ENCODE assay signal across 16 cellular contexts in the genomic region with DNA sequence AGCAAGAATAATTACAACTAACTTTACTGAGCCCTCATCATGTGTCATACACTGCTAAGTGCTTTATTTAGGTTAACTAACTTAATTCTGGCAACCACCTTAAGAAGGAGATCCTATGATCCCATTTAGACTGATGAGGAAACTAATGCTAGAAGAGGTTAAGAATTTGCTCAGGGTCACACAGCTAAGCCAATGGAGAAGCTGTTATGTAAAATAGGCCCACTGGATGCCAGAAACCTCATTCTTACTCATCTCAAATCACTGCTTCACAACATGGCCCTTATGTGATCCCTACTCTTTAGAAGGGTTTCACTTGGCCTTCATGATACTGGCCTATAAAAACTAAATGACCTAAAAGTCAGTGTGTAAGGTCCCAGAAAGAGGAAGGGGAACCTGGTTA. TPM values are rescaled to one million over a fixed set of nuclear protein-coding genes. Genes with fewer than 3 reads are reported as not detected.
A peak's percentile ranks its signal among the peaks of the same experiment; 100 is the strongest.
DNase-seq lines count a peak whose midpoint lies in the region; ATAC-seq and TF ChIP-seq lines count a peak whose summit lies in the region.
"Had no signal": no experiment of that assay in that cellular context is flagged by ENCODE, and none has a peak within 500 bp of the region (broad histone marks: within the 10 kb centered on the region; RNA-seq: fewer than 3 reads in every experiment).

No MANE protein-coding gene starts in this region.

- H3K4me1 ChIP-seq in mammary epithelial cell (ENCODE audit: insufficient read depth, low read length) (peaks cover 12% of the 10 kb centered on the region), neural progenitor cell (peaks cover 3% of the 10 kb centered on the region)

- ATAC-seq in stimulated activated effector memory CD8-positive, alpha-beta T cell treated with anti-CD3 and anti-CD28 coated beads, Interleukin-12 subunit alpha, Interleukin-12 subunit beta, amount 100 ng/mL, for 72 hours: no peak
- no peak for ATAC-seq in GM21717 (IDR thresholded peaks at IDR 0.05; ENCODE audit: unreplicated experiment)

- in situ Hi-C loops in mammary epithelial cell (cut with MboI; ENCODE audit: low sequenced_read_pairs in 2 of 2): no loop called here

- H3K27me3 ChIP-seq in mammary epithelial cell (ENCODE audit: insufficient read depth, low read length) (no peaks in the 10 kb centered on the region), neural progenitor cell (peaks cover 3% of the 10 kb centered on the region)

- H3K79me2 ChIP-seq in mammary epithelial cell (ENCODE audit: insufficient read depth, low read length) (no peaks in the 10 kb centered on the region), neural progenitor cell (ENCODE audit: low read depth) (no peaks in the 10 kb centered on the region)

- TF ChIP-seq CTCF in mammary epithelial cell (conservative IDR thresholded peaks at IDR 0.05 in 1 of 2, IDR thresholded peaks at IDR 0.05 in 1 of 2; ENCODE audit: extremely low read depth in 1 of 2, insufficient read depth in 1 of 2, low read depth in 1 of 2, low read length in 2 of 2) (no peak), MCF 10A (IDR thresholded peaks at IDR 0.05; ENCODE audit: unreplicated experiment) (no peak), neural progenitor cell (IDR thresholded peaks at IDR 0.05) (no peak)

- dilution Hi-C loops in mammary epithelial cell (cut with HindIII; ENCODE audit: low sequenced_read_pairs): no loop called here

- POLR2A ChIA-PET in MCF 10A (lab: Yijun Ruan, JAX): no interaction called here

- H4K20me1 ChIP-seq in mammary epithelial cell (ENCODE audit: insufficient read depth, low read length) (no peaks in the 10 kb centered on the region), neural progenitor cell (ENCODE audit: low read depth) (no peaks in the 10 kb centered on the region)

- H3K27ac Mint-ChIP-seq in MCF 10A (ENCODE audit: low read depth, unreplicated experiment) (no peak overlapping the region), neural progenitor cell (no peak overlapping the region)
- no peak overlapping the region for H3K27ac Mint-ChIP-seq in stimulated activated effector memory CD8-positive, alpha-beta T cell treated with anti-CD3 and anti-CD28 coated beads, Interleukin-12 subunit alpha, Interleukin-12 subunit beta, amount 100 ng/mL, for 72 hours
- H3K27ac Mint-ChIP-seq: CD14-positive monocyte had no signal

- H3K27me3 Mint-ChIP-seq in MCF 10A (ENCODE audit: insufficient read depth, unreplicated experiment) (no peaks in the 10 kb centered on the region), neural progenitor cell (ENCODE audit: insufficient read depth, low read depth) (peaks cover 2% of the 10 kb centered on the region)

- H3K4me2 ChIP-seq in mammary epithelial cell (ENCODE audit: insufficient read depth, low read depth, low read length) (no peak overlapping the region), neural progenitor cell (no peak overlapping the region)

- H3K9me3 Mint-ChIP-seq in MCF 10A (ENCODE audit: unreplicated experiment) (no peaks in the 10 kb centered on the region), neural progenitor cell (no peaks in the 10 kb centered on the region)
- H3K9me3 Mint-ChIP-seq in stimulated activated effector memory CD8-positive, alpha-beta T cell treated with anti-CD3 and anti-CD28 coated beads, Interleukin-12 subunit alpha, Interleukin-12 subunit beta, amount 100 ng/mL, for 72 hours: no peaks in the 10 kb centered on the region

- H3K9me3 ChIP-seq in mammary epithelial cell (replicated peaks; ENCODE audit: insufficient read depth, low read length): no peaks in the 10 kb centered on the region
- H3K9me3 ChIP-seq in neural progenitor cell (ENCODE audit: low read depth): no peaks in the 10 kb centered on the region

- H3K4me3 Mint-ChIP-seq in MCF 10A (ENCODE audit: unreplicated experiment): no peak overlapping the region
- no peak overlapping the region for H3K4me3 Mint-ChIP-seq in neural progenitor cell
- no peak overlapping the region for H3K4me3 Mint-ChIP-seq in stimulated activated effector memory CD8-positive, alpha-beta T cell treated with anti-CD3 and anti-CD28 coated beads, Interleukin-12 subunit alpha, Interleukin-12 subunit beta, amount 100 ng/mL, for 72 hours
- H3K4me3 Mint-ChIP-seq: CD14-positive monocyte had no signal

- BruUV-seq in mammary epithelial cell (replicated peaks; lab: Mats Ljungman, UMichigan) (no TSS peak), MCF 10A (replicated peaks; lab: Mats Ljungman, UMichigan) (no TSS peak)

- intact Hi-C loops in mammary epithelial cell (cut with micrococcal nuclease) (no loop called here), MCF 10A (cut with micrococcal nuclease) (no loop called here)

- H2AFZ ChIP-seq in mammary epithelial cell (ENCODE audit: low read depth, low read length) (no peak overlapping the region), neural progenitor cell (replicated peaks) (no peak overlapping the region)

- H3K36me3 Mint-ChIP-seq in MCF 10A (ENCODE audit: insufficient read depth, unreplicated experiment) (no peaks in the 10 kb centered on the region), neural progenitor cell (no peaks in the 10 kb centered on the region)
- H3K36me3 Mint-ChIP-seq in stimulated activated effector memory CD8-positive, alpha-beta T cell treated with anti-CD3 and anti-CD28 coated beads, Interleukin-12 subunit alpha, Interleukin-12 subunit beta, amount 100 ng/mL, for 72 hours: no peaks in the 10 kb centered on the region
- H3K36me3 Mint-ChIP-seq: CD14-positive monocyte had no signal

- H3K9ac ChIP-seq in mammary epithelial cell (ENCODE audit: insufficient read depth, low read length) (no peak overlapping the region), neural progenitor cell (no peak overlapping the region)

- peak; percentile 55 for DNase-seq in mammary epithelial cell
- DNase-seq in MCF 10A (ENCODE audit: unreplicated experiment): no peak
- peak; percentile 16 for DNase-seq in RPMI7951 (ENCODE audit: low read depth)
- DNase-seq in fibroblast of peridontal ligament (ENCODE audit: extremely low read depth): peak; percentile 27
- DNase-seq in neural progenitor cell (ENCODE audit: low spot score): no peak
- no peak for DNase-seq in stimulated activated effector memory CD8-positive, alpha-beta T cell treated with anti-CD3 and anti-CD28 coated beads, Interleukin-12 subunit alpha, Interleukin-12 subunit beta, amount 100 ng/mL, for 72 hours (ENCODE audit: low spot score in 2 of 2)
- no peak for DNase-seq in NCI-H2196 treated with DMSO at 0.1 percent for 48 hours (lab: John Stamatoyannopoulos, UW; ENCODE audit: unreplicated experiment)
- DNase-seq: COR-L47; GDM1; MV-4-11; NCI-H1417 treated with DMSO at 0.1 percent for 48 hours; NCI-H2029; NK-92 treated with Interleukin-12 subunit alpha and Interleukin-12 subunit beta, amount 100 ng/mL, for 24 hours had no signal

- H3K36me3 ChIP-seq in mammary epithelial cell (ENCODE audit: insufficient read depth, low read length) (no peaks in the 10 kb centered on the region), neural progenitor cell (no peaks in the 10 kb centered on the region)

- CTCF ChIA-PET in mammary epithelial cell (lab: Charles Lee; ENCODE audit: low non-redundant PET): no interaction called here
- CTCF ChIA-PET in MCF 10A (lab: Yijun Ruan, JAX): no interaction called here

- H3K27ac ChIP-seq in mammary epithelial cell (ENCODE audit: insufficient read depth, low read depth, low read length) (no peak overlapping the region), neural progenitor cell (no peak overlapping the region)
- H3K27ac ChIP-seq: 22Rv1 had no signal

- H3K4me1 Mint-ChIP-seq in MCF 10A (ENCODE audit: insufficient read depth, unreplicated experiment): peaks cover 6% of the 10 kb centered on the region
- peaks cover 9% of the 10 kb centered on the region for H3K4me1 Mint-ChIP-seq in neural progenitor cell
- no peaks in the 10 kb centered on the region for H3K4me1 Mint-ChIP-seq in stimulated activated effector memory CD8-positive, alpha-beta T cell treated with anti-CD3 and anti-CD28 coated beads, Interleukin-12 subunit alpha, Interleukin-12 subunit beta, amount 100 ng/mL, for 72 hours
- H3K4me1 Mint-ChIP-seq: CD14-positive monocyte had no signal

- no peak overlapping the region for H3K4me3 ChIP-seq in mammary epithelial cell (replicated peaks in 1 of 3; ENCODE audit: insufficient read depth in 1 of 3, low read depth in 2 of 3, low read length in 3 of 3)
- H3K4me3 ChIP-seq in neural progenitor cell: no peak overlapping the region

- no peaks in the 10 kb centered on the region for H3F3A ChIP-seq in neural progenitor cell (ENCODE audit: low read depth)

RNA-seq across cellular contexts. Expression of gene IMPG2, which starts 41.2 kb away (rescaled TPM):
- total RNA-seq in mammary epithelial cell (under 1 TPM; 0.14 to 0.50 TPM), MCF 10A (2022) (0.26 and 0.37 TPM in 2 replicates), neural progenitor cell (ENCODE audit: low replicate concordance) (0.03 and 0.15 TPM in 2 replicates)
- 0.05 TPM for polyA plus RNA-seq in mammary epithelial cell
- not detected for polyA minus RNA-seq in mammary epithelial cell
- total RNA-seq in RPMI7951 (2014; rRNA removed; shearing (Covaris generic)): under 0.01 TPM in 2 replicates

Comparison
In these comparisons a context has a peak if more than half of its experiments do, and no peak if none do; other contexts are left out.
1. DNase-seq: peak in mammary epithelial cell (single experiment), RPMI7951 (single experiment) and fibroblast of peridontal ligament (single experiment); none in MCF 10A (single experiment), neural progenitor cell (single experiment), stimulated activated effector memory CD8-positive, alpha-beta T cell treated with anti-CD3 and anti-CD28 coated beads, Interleukin-12 subunit alpha, Interleukin-12 subunit beta, amount 100 ng/mL, for 72 hours (0 of 2) and NCI-H2196 treated with DMSO at 0.1 percent for 48 hours (single experiment).